11 cellular contexts compared by ENCODE assay signal in the genomic region with DNA sequence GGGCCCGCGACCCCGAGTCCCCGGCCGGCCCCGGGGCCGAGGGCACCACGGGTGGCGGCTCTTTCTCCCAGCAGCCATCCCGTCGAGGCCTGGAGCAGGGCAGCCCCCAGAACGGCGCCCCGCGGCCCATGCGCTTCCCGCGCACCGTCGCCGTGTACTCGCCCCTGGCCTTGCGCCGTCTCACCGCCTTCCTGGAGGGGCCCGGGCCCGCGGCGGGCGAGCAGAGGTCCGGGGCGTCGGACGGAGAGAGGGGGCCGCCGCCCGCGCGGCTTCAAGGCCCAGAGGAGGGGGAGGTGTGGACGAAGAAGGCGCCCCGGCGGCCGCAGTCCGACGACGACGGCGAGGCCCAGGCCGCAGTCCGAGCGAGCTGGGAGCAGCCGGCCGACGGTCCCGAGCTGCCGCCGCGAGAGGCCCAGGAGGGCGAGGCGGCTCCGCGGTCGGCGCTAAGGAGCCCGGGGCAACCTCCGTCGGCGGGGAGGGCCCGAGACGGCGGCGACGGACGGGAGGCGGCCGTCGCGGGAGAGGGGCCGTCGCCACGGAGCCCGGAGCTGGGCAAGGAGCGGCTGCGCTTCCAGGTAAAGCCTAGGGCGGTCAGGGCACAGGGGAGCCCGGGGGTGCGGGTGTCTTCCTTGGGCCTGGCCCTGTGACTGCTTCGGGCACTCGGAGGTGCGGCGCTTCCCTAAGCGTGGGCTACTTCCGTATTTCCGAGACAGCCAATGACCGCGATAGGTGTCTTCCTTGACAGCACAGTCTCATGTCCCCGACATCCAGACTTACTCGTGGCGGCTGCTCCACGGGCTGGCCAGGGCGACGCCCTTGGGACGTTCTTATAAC. TPM values are rescaled to one million over a fixed set of nuclear protein-coding genes. Genes with fewer than 3 reads are reported as not detected.
A peak's percentile ranks its signal among the peaks of the same experiment; 100 is the strongest.
DNase-seq lines count a peak whose midpoint lies in the region; ATAC-seq, FAIRE-seq and TF ChIP-seq lines count a peak whose summit lies in the region.
"Had no signal": no experiment of that assay in that cellular context is flagged by ENCODE, and none has a peak within 500 bp of the region (broad histone marks: within the 10 kb centered on the region; RNA-seq: fewer than 3 reads in every experiment).

No MANE protein-coding gene starts in this region.

- H3K4me3 ChIP-seq in HUES6 (ENCODE audit: low read depth, low read length): peak overlapping the region; percentile 69
- H3K4me3 ChIP-seq in esophagus squamous epithelium: peak overlapping the region in 3 of 4 donors; percentile 26 to 57 (median 49)
- H3K4me3 ChIP-seq in HepG2 (replicated peaks in 1 of 3; ENCODE audit: insufficient read depth in 1 of 3, low read depth in 2 of 3, low read length in 3 of 3): no peak overlapping the region
- H3K4me3 ChIP-seq: PC-9 had no signal

- CTCF ChIA-PET in HepG2 (lab: Yijun Ruan, JAX; ENCODE audit: low intra/inter-chr PET ratio, low total read pairs): no interaction called here

- no peak overlapping the region for H3K27ac Mint-ChIP-seq in nephron progenitor cell

- no peak for TF ChIP-seq RAD21 in HepG2 (CRISPR knock-in tag; IDR thresholded peaks at IDR 0.05)

- H3K79me2 ChIP-seq in HepG2 (ENCODE audit: insufficient read depth, low read length): no peaks in the 10 kb centered on the region

- peak overlapping the region; percentile 28 for H3K4me3 Mint-ChIP-seq in nephron progenitor cell

- intact Hi-C loops in esophagus squamous epithelium (cut with DNase I) (no loop called here), HepG2 (cut with micrococcal nuclease; ENCODE audit: unreplicated experiment) (no loop called here)

- H2AFZ ChIP-seq in HepG2 (ENCODE audit: low read length): no peak overlapping the region
- H2AFZ ChIP-seq: PC-9 had no signal

- WGBS in esophagus squamous epithelium, 2 donors: 20 to 57% methylated on average over 8 to 10 of the region's 104 CpGs
- 91% methylated on average over 89 of the region's 104 CpGs for WGBS in HepG2 (ENCODE audit: low lambda C conversion rate)

- H3K27me3 Mint-ChIP-seq in nephron progenitor cell (ENCODE audit: low read depth, poor library complexity): peaks cover 82% of the 10 kb centered on the region

- BruUV-seq in HepG2 (replicated peaks; lab: Mats Ljungman, UMichigan): no TSS peak

- no peak for ATAC-seq in GM18519 (IDR thresholded peaks at IDR 0.05; ENCODE audit: low FRiP score, unreplicated experiment)
- no peak for ATAC-seq in HepG2
- ATAC-seq in HG03095 (IDR thresholded peaks at IDR 0.05; ENCODE audit: unreplicated experiment): no peak
- ATAC-seq: left lobe of liver had no signal

- H3K4me1 Mint-ChIP-seq in nephron progenitor cell: no peaks in the 10 kb centered on the region

- H3K9ac ChIP-seq in HUES6 (ENCODE audit: low read length) (peak overlapping the region; percentile 29), HepG2 (ENCODE audit: insufficient read depth, low read depth, low read length) (no peak overlapping the region)

- no peak overlapping the region for H3K4me2 ChIP-seq in HepG2 (ENCODE audit: low read depth, low read length)
- H3K4me2 ChIP-seq: PC-9 had no signal

- H3K36me3 ChIP-seq in HUES6 (ENCODE audit: control insufficient read depth, insufficient read depth, low read length): no peaks in the 10 kb centered on the region
- no peaks in the 10 kb centered on the region for H3K36me3 ChIP-seq in esophagus squamous epithelium
- H3K36me3 ChIP-seq in HepG2 (replicated peaks in 1 of 2; ENCODE audit: control insufficient read depth in 1 of 2, insufficient read depth in 2 of 2, low read length in 2 of 2): no peaks in the 10 kb centered on the region

- DNase-seq in AG20443 (ENCODE audit: low spot score) (peak; percentile 37), esophagus squamous epithelium (lab: John Stamatoyannopoulos, UW) (no peak), nephron progenitor cell (peak; percentile 20), HepG2 (ENCODE audit: low spot score) (no peak), C1 segment of cervical spinal cord (lab: John Stamatoyannopoulos, UW) (no peak)
- DNase-seq: PC-9 had no signal

- FAIRE-seq in HepG2 (lab: Jason Lieb, UNC): no peak

- peaks cover 59% of the 10 kb centered on the region for H3K27me3 ChIP-seq in HUES6 (ENCODE audit: control insufficient read depth, insufficient read depth, low read length)
- H3K27me3 ChIP-seq in esophagus squamous epithelium: peaks cover 0 to 67% (median 4%) of the 10 kb centered on the region in 4 donors
- H3K27me3 ChIP-seq in HepG2 (ENCODE audit: control insufficient read depth in 1 of 2, insufficient read depth in 2 of 2, low read length in 2 of 2): peaks cover 0 to 6% of the 10 kb centered on the region in 2 experiments; a peak in 3 of 5 replicates

- H3K36me3 Mint-ChIP-seq in nephron progenitor cell (ENCODE audit: low read depth): no peaks in the 10 kb centered on the region

- no peaks in the 10 kb centered on the region for H4K20me1 ChIP-seq in HepG2 (ENCODE audit: insufficient read depth, low read length)

- TF ChIP-seq EP300 in HepG2 (IDR thresholded peaks at IDR 0.05; ENCODE audit: low read depth in 2 of 2, low read length in 2 of 2) (no peak), HepG2 (CRISPR knock-in tag; IDR thresholded peaks at IDR 0.05; ENCODE audit: borderline replicate concordance) (no peak)

- TF ChIP-seq CTCF in esophagus squamous epithelium (IDR thresholded peaks at IDR 0.05): no peak
- TF ChIP-seq CTCF in nephron progenitor cell (IDR thresholded peaks at IDR 0.05): no peak
- no peak for TF ChIP-seq CTCF in HepG2 (CRISPR knock-in tag; IDR thresholded peaks at IDR 0.05)

- peaks cover 8% of the 10 kb centered on the region for H3K9me3 Mint-ChIP-seq in nephron progenitor cell

- TF ChIP-seq POLR2A in esophagus squamous epithelium (IDR thresholded peaks at IDR 0.05) (no peak), HepG2 (IDR thresholded peaks at IDR 0.05; ENCODE audit: insufficient read depth in 1 of 2, low read depth in 2 of 2, low read length in 2 of 2) (no peak)

- in situ Hi-C loops in HepG2 (cut with HindIII; ENCODE audit: extremely low pct_ligation_motif_present, low pct_unique_long_range_greater_than_20kb): no loop called here

- H3K9me3 ChIP-seq in HUES6 (ENCODE audit: control insufficient read depth, insufficient read depth, low read depth, low read length) (no peaks in the 10 kb centered on the region), esophagus squamous epithelium (no peaks in the 10 kb centered on the region), HepG2 (ENCODE audit: low read length) (no peaks in the 10 kb centered on the region)

- H3K4me1 ChIP-seq in HUES6 (ENCODE audit: control insufficient read depth, insufficient read depth, low read length) (peaks cover 13% of the 10 kb centered on the region; the same call in 1 of the 2 replicates), esophagus squamous epithelium (peaks cover 0 to 17% (median 12%) of the 10 kb centered on the region in 3 donors), HepG2 (ENCODE audit: insufficient read depth, low read length) (no peaks in the 10 kb centered on the region)

- POLR2A ChIA-PET in HepG2 (lab: Yijun Ruan, JAX): no interaction called here

- H3K27ac ChIP-seq in HUES6 (ENCODE audit: low read depth, low read length) (no peak overlapping the region), esophagus squamous epithelium (no peak overlapping the region), HepG2 (ENCODE audit: extremely low read length, insufficient read depth, low read length) (no peak overlapping the region)
- H3K27ac ChIP-seq: C4-2B, PC-9 had no signal

RNA-seq across cellular contexts. Expression of gene ZAR1, which starts 0.8 kb away (rescaled TPM):
- not detected for total RNA-seq in esophagus squamous epithelium
- total RNA-seq in HepG2 (2016; rRNA removed; fragmentation: Illumina TruSeq; extraction: Trizol): not detected in 2 replicates
- total RNA-seq in HepG2 (2016; cell fraction: cytosol; rRNA removed; fragmentation: Illumina TruSeq; extraction: Trizol; ENCODE audit: low read depth): not detected in 2 replicates
- total RNA-seq in HepG2 (2016; cell fraction: insoluble cytoplasmic fraction; rRNA removed; fragmentation: Illumina TruSeq; extraction: Trizol): not detected in 2 replicates
- total RNA-seq in HepG2 (2016; cell fraction: membrane; rRNA removed; fragmentation: Illumina TruSeq; extraction: Trizol): not detected in 2 replicates
- total RNA-seq in HepG2 (2016; cell fraction: nucleus; rRNA removed; fragmentation: Illumina TruSeq; extraction: Trizol): not detected in 2 replicates
- polyA plus RNA-seq in HepG2 (2011; rRNA removed): not detected in 2 replicates
- not detected in 2 replicates for polyA plus RNA-seq in HepG2 (2011; cell fraction: cytosol; rRNA removed)
- not detected in 2 replicates for polyA plus RNA-seq in HepG2 (2011; cell fraction: nucleus; rRNA removed)
- polyA plus RNA-seq in HepG2 (2012): not detected in 2 replicates
- polyA plus RNA-seq in HepG2 (2016; cell fraction: cytosol; fragmentation: Illumina TruSeq; extraction: Trizol; ENCODE audit: low read depth): not detected in 2 replicates
- polyA plus RNA-seq in HepG2 (2016; cell fraction: insoluble cytoplasmic fraction; fragmentation: Illumina TruSeq; extraction: Trizol; ENCODE audit: low read depth): not detected in 2 replicates
- not detected in 2 replicates for polyA plus RNA-seq in HepG2 (2016; cell fraction: membrane; fragmentation: Illumina TruSeq; extraction: Trizol; ENCODE audit: low read depth)
- not detected in 2 replicates for polyA plus RNA-seq in HepG2 (2016; cell fraction: nucleus; fragmentation: Illumina TruSeq; extraction: Trizol; ENCODE audit: insufficient read depth, low read depth)
- polyA minus RNA-seq in HepG2 (2011; rRNA and poly(A)+ RNA removed; ENCODE audit: low replicate concordance): not detected in 2 replicates
- not detected in 2 replicates for polyA minus RNA-seq in HepG2 (2011; cell fraction: cytosol; rRNA and poly(A)+ RNA removed)
- not detected in 2 replicates for polyA minus RNA-seq in HepG2 (2011; cell fraction: nucleus; rRNA and poly(A)+ RNA removed)
- total RNA-seq: left lobe of liver, PC-9 had no signal

RNA-seq across cellular contexts. Expression of gene SLC10A4, which starts 7.8 kb away (rescaled TPM):
- total RNA-seq in esophagus squamous epithelium: under 1 TPM in 1 of 4 donors, not detected in 3; 0.38 TPM
- 0.07 TPM in 1 of 2 replicates, not detected in the other for total RNA-seq in HepG2 (2016; rRNA removed; fragmentation: Illumina TruSeq; extraction: Trizol)
- total RNA-seq in HepG2 (2016; cell fraction: cytosol; rRNA removed; fragmentation: Illumina TruSeq; extraction: Trizol; ENCODE audit: low read depth): not detected in 2 replicates
- not detected in 2 replicates for total RNA-seq in HepG2 (2016; cell fraction: insoluble cytoplasmic fraction; rRNA removed; fragmentation: Illumina TruSeq; extraction: Trizol)
- not detected in 2 replicates for total RNA-seq in HepG2 (2016; cell fraction: membrane; rRNA removed; fragmentation: Illumina TruSeq; extraction: Trizol)
- total RNA-seq in HepG2 (2016; cell fraction: nucleus; rRNA removed; fragmentation: Illumina TruSeq; extraction: Trizol): 0.22 TPM in 1 of 2 replicates, not detected in the other
- polyA plus RNA-seq in HepG2 (2011; rRNA removed): 0.04 TPM in 1 of 2 replicates, not detected in the other
- polyA plus RNA-seq in HepG2 (2011; cell fraction: cytosol; rRNA removed): 0.04 TPM in 1 of 2 replicates, not detected in the other
- polyA plus RNA-seq in HepG2 (2011; cell fraction: nucleus; rRNA removed): 0.21 and 0.37 TPM in 2 replicates
- not detected in 2 replicates for polyA plus RNA-seq in HepG2 (2012)
- not detected in 2 replicates for polyA plus RNA-seq in HepG2 (2016; cell fraction: cytosol; fragmentation: Illumina TruSeq; extraction: Trizol; ENCODE audit: low read depth)
- polyA plus RNA-seq in HepG2 (2016; cell fraction: insoluble cytoplasmic fraction; fragmentation: Illumina TruSeq; extraction: Trizol; ENCODE audit: low read depth): not detected in 2 replicates
- not detected in 2 replicates for polyA plus RNA-seq in HepG2 (2016; cell fraction: membrane; fragmentation: Illumina TruSeq; extraction: Trizol; ENCODE audit: low read depth)
- polyA plus RNA-seq in HepG2 (2016; cell fraction: nucleus; fragmentation: Illumina TruSeq; extraction: Trizol; ENCODE audit: insufficient read depth, low read depth): 0.34 TPM in 1 of 2 replicates, not detected in the other
- polyA minus RNA-seq in HepG2 (2011; rRNA and poly(A)+ RNA removed; ENCODE audit: low replicate concordance): not detected in 2 replicates
- polyA minus RNA-seq in HepG2 (2011; cell fraction: cytosol; rRNA and poly(A)+ RNA removed): not detected in 2 replicates
- polyA minus RNA-seq in HepG2 (2011; cell fraction: nucleus; rRNA and poly(A)+ RNA removed): 0.26 TPM in 1 of 2 replicates, not detected in the other
- total RNA-seq: PC-9 had no signal

Comparison
In these comparisons a context has a peak if more than half of its experiments do, and no peak if none do; other contexts are left out.
1. DNase-seq: peak in AG20443 (single experiment) and nephron progenitor cell (single experiment); none in esophagus squamous epithelium (single experiment), HepG2 (single experiment) and C1 segment of cervical spinal cord (0 of 14).
2. H3K4me3 ChIP-seq: peak in HUES6 (single experiment) and esophagus squamous epithelium (3 of 4); none in HepG2 (0 of 3).